ENCODE assay signal across 8 cellular contexts in the genomic region with DNA sequence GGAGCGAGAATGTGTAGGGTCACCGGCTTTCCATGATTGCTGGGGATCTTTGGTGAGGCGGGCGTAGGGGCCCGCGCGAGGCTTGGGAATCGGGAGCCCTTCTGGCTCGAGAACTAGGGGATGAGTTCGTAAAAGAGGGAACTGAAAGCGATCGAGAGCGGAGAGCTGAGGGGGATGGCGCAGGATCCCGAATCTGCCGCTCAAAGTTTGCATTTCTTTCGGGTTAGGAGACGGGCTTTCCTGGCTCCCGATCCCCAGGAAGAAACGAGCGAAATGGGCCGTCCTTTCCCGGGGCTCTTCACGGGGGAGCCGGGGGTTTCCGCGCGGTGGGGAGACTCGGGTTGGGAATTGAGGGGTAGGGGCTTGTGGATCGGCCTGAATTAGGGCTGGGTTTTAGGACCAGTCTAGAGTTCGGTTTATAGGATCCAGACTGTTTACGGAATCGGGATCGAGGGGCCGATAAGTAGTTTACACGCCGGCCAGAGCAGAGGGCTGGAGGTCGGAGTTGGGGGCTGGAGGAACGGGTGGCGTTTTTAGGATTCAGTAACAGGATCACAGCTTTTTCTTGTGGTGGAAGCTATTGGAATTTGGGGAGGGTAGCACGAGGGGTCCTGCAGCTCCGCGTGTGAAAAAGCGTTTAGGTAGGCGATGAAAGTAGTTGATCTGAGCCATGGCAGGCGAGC. TPM values are rescaled to one million over a fixed set of nuclear protein-coding genes. Genes with fewer than 3 reads are reported as not detected.
DNase-seq lines count a peak whose midpoint lies in the region; ATAC-seq, FAIRE-seq and TF ChIP-seq lines count a peak whose summit lies in the region.

No MANE protein-coding gene starts in this region.

- peaks cover 0 to 27% (median 15%) of the 10 kb centered on the region in 7 donors for H3K9me3 Mint-ChIP-seq in CD14-positive monocyte
- no peaks in the 10 kb centered on the region for H3K9me3 Mint-ChIP-seq in HFFc6
- no peaks in the 10 kb centered on the region for H3K9me3 Mint-ChIP-seq in brain

- H3K27me3 ChIP-seq in HepG2 (ENCODE audit: control insufficient read depth in 1 of 2, insufficient read depth in 2 of 2, low read length in 2 of 2) (peaks cover 6 to 81% of the 10 kb centered on the region in 2 experiments; a peak in 4 of 5 replicates), testis (no peaks in the 10 kb centered on the region)

- TF ChIP-seq CTCF in CD14-positive monocyte (IDR thresholded peaks at IDR 0.05) (no peak), HFFc6 (IDR thresholded peaks at IDR 0.05) (no peak), brain (conservative IDR thresholded peaks at IDR 0.05) (no peak), HepG2 (CRISPR knock-in tag; IDR thresholded peaks at IDR 0.05) (no peak), testis (IDR thresholded peaks at IDR 0.05) (no peak)

- FAIRE-seq in HepG2 (lab: Jason Lieb, UNC): no peak

- peak overlapping the region; percentile 28 to 69 (median 47); a peak in 5 of 6 replicates for H3K4me3 ChIP-seq in HepG2 (replicated peaks in 1 of 3; ENCODE audit: insufficient read depth in 1 of 3, low read depth in 2 of 3, low read length in 3 of 3)
- peak overlapping the region; percentile 61 to 71 for H3K4me3 ChIP-seq in testis

- in situ Hi-C loops in HepG2 (cut with HindIII; ENCODE audit: extremely low pct_ligation_motif_present, low pct_unique_long_range_greater_than_20kb): loop anchor here (5.0 kb wide), 1 partner anchor 181 kb away; no protein-coding TSS in a partner anchor

- DNase-seq in CD14-positive monocyte (ENCODE audit: low spot score): no peak
- no peak for DNase-seq in HFFc6
- no peak for DNase-seq in HepG2 (ENCODE audit: low spot score)
- DNase-seq in testis: no peak
- no peak for DNase-seq in NCI-H1436 (lab: John Stamatoyannopoulos, UW)
- DNase-seq in Kasumi-1 (lab: John Stamatoyannopoulos, UW): no peak

- H3K4me2 ChIP-seq in HepG2 (ENCODE audit: low read depth, low read length): peak overlapping the region; percentile 88

- CTCF ChIA-PET in HepG2 (lab: Yijun Ruan, JAX; ENCODE audit: low intra/inter-chr PET ratio, low total read pairs): no interaction called here

- TF ChIP-seq POLR2A in HepG2 (IDR thresholded peaks at IDR 0.05; ENCODE audit: insufficient read depth in 1 of 2, low read depth in 2 of 2, low read length in 2 of 2) (no peak), testis (IDR thresholded peaks at IDR 0.05) (no peak)

- H3K9ac ChIP-seq in HepG2 (ENCODE audit: insufficient read depth, low read depth, low read length): no peak overlapping the region

- ATAC-seq in HepG2: peak; percentile 5; the same call in 1 of the 3 replicates
- ATAC-seq in activated CD4-positive, CD25-positive, alpha-beta regulatory T cell treated with anti-CD3 and anti-CD28 coated beads, Interleukin-2, amount 50 U/mL, for 24 hours: no peak

- TF ChIP-seq EP300 in HepG2 (IDR thresholded peaks at IDR 0.05; ENCODE audit: low read depth in 2 of 2, low read length in 2 of 2) (no peak), HepG2 (CRISPR knock-in tag; IDR thresholded peaks at IDR 0.05; ENCODE audit: borderline replicate concordance) (no peak)

- no peak overlapping the region for H3K27ac ChIP-seq in HepG2 (ENCODE audit: extremely low read length, insufficient read depth, low read length)
- H3K27ac ChIP-seq in testis: peak overlapping the region; percentile 87 to 93

- H3K4me1 ChIP-seq in HepG2 (ENCODE audit: insufficient read depth, low read length) (peaks cover 18% of the 10 kb centered on the region), testis (peaks cover 28% of the 10 kb centered on the region)

- H3K9me3 ChIP-seq in HepG2 (ENCODE audit: low read length): no peaks in the 10 kb centered on the region
- no peaks in the 10 kb centered on the region for H3K9me3 ChIP-seq in testis

- peak overlapping the region; percentile 81 to 95 for H3K4me3 Mint-ChIP-seq in CD14-positive monocyte
- H3K4me3 Mint-ChIP-seq in HFFc6: peak overlapping the region; percentile 85
- H3K4me3 Mint-ChIP-seq in brain: peak overlapping the region; percentile 96 to 100 (median 99)

- no peaks in the 10 kb centered on the region for H4K20me1 ChIP-seq in HepG2 (ENCODE audit: insufficient read depth, low read length)

- POLR2A ChIA-PET in HepG2 (lab: Yijun Ruan, JAX): no interaction called here

- no TSS peak for BruUV-seq in HepG2 (replicated peaks; lab: Mats Ljungman, UMichigan)

- intact Hi-C loops in CD14-positive monocyte (cut with micrococcal nuclease) (no loop called here), HepG2 (cut with micrococcal nuclease; ENCODE audit: unreplicated experiment) (loop anchor here (10.0 kb wide), 1 partner anchor 59 kb away; no protein-coding TSS in a partner anchor), testis (cut with DNase I; ENCODE audit: low total_unique reads) (loop anchor here (5.0 kb wide), 2 partner anchors 61 to 176 kb away; no protein-coding TSS in a partner anchor)

- H2AFZ ChIP-seq in HepG2 (ENCODE audit: low read length): no peak overlapping the region

- H3K27me3 Mint-ChIP-seq in CD14-positive monocyte (ENCODE audit: low read depth in 3 of 3) (peaks cover 78 to 92% (median 80%) of the 10 kb centered on the region in 3 donors), HFFc6 (ENCODE audit: insufficient read depth) (peaks cover 48% of the 10 kb centered on the region), brain (peaks cover 10% of the 10 kb centered on the region)

- H3K36me3 Mint-ChIP-seq in CD14-positive monocyte (peaks cover 0 to 18% of the 10 kb centered on the region in 2 donors), HFFc6 (ENCODE audit: low read depth) (no peaks in the 10 kb centered on the region), brain (no peaks in the 10 kb centered on the region)

- peaks cover 18% of the 10 kb centered on the region for H3K4me1 Mint-ChIP-seq in CD14-positive monocyte
- peaks cover 7% of the 10 kb centered on the region; the same call in 1 of the 2 replicates for H3K4me1 Mint-ChIP-seq in HFFc6 (ENCODE audit: low read depth)
- H3K4me1 Mint-ChIP-seq in brain: peaks cover 65% of the 10 kb centered on the region

- no peak for TF ChIP-seq RAD21 in HepG2 (CRISPR knock-in tag; IDR thresholded peaks at IDR 0.05)

- peak overlapping the region in 1 of 7 donors; percentile 54 for H3K27ac Mint-ChIP-seq in CD14-positive monocyte
- H3K27ac Mint-ChIP-seq in HFFc6: no peak overlapping the region
- peak overlapping the region; percentile 97 to 99 (median 98) for H3K27ac Mint-ChIP-seq in brain

- 33% methylated on average over 42 of the region's 46 CpGs for WGBS in HepG2 (ENCODE audit: low lambda C conversion rate)
- 1% methylated on average over 28 to 46 of the region's 46 CpGs for WGBS in testis, 2 donors

- H3K36me3 ChIP-seq in HepG2 (replicated peaks in 1 of 2; ENCODE audit: control insufficient read depth in 1 of 2, insufficient read depth in 2 of 2, low read length in 2 of 2): no peaks in the 10 kb centered on the region
- no peaks in the 10 kb centered on the region for H3K36me3 ChIP-seq in testis (ENCODE audit: low read depth, missing control alignments)

- no peaks in the 10 kb centered on the region for H3K79me2 ChIP-seq in HepG2 (ENCODE audit: insufficient read depth, low read length)

RNA-seq across cellular contexts. Expression of a gene that starts 1.3 kb away (rescaled TPM):
- polyA plus RNA-seq in CD14-positive monocyte (not detected), brain (ENCODE audit: insufficient read depth, low read depth, low replicate concordance) (6.4 TPM), HepG2 (2011; rRNA removed) (not detected in 2 replicates), testis (ENCODE audit: insufficient read depth, low read depth, low replicate concordance) (10.4 TPM)
- total RNA-seq in HFFc6 (2021; fragmentation: NEBNext Ultra II Directional; extraction: Animal tissue kit (Norgen Biotek cat#: 25700)): under 1 TPM in 1 of 6 experiments, not detected in 5; 0.10 TPM
- total RNA-seq in HepG2 (2016; rRNA removed; fragmentation: Illumina TruSeq; extraction: Trizol) (not detected in 2 replicates), testis (1 to 10 TPM; 5.5 to 7.3 TPM)
- not detected in 2 replicates for total RNA-seq in HepG2 (2016; cell fraction: cytosol; rRNA removed; fragmentation: Illumina TruSeq; extraction: Trizol; ENCODE audit: low read depth)
- total RNA-seq in HepG2 (2016; cell fraction: insoluble cytoplasmic fraction; rRNA removed; fragmentation: Illumina TruSeq; extraction: Trizol): not detected in 2 replicates
- total RNA-seq in HepG2 (2016; cell fraction: membrane; rRNA removed; fragmentation: Illumina TruSeq; extraction: Trizol): not detected in 2 replicates
- not detected in 2 replicates for total RNA-seq in HepG2 (2016; cell fraction: nucleus; rRNA removed; fragmentation: Illumina TruSeq; extraction: Trizol)
- not detected in 2 replicates for polyA plus RNA-seq in HepG2 (2011; cell fraction: cytosol; rRNA removed)
- not detected in 2 replicates for polyA plus RNA-seq in HepG2 (2011; cell fraction: nucleus; rRNA removed)
- polyA plus RNA-seq in HepG2 (2012): not detected in 2 replicates
- not detected in 2 replicates for polyA plus RNA-seq in HepG2 (2016; cell fraction: cytosol; fragmentation: Illumina TruSeq; extraction: Trizol; ENCODE audit: low read depth)
- polyA plus RNA-seq in HepG2 (2016; cell fraction: insoluble cytoplasmic fraction; fragmentation: Illumina TruSeq; extraction: Trizol; ENCODE audit: low read depth): not detected in 2 replicates
- polyA plus RNA-seq in HepG2 (2016; cell fraction: membrane; fragmentation: Illumina TruSeq; extraction: Trizol; ENCODE audit: low read depth): not detected in 2 replicates
- not detected in 2 replicates for polyA plus RNA-seq in HepG2 (2016; cell fraction: nucleus; fragmentation: Illumina TruSeq; extraction: Trizol; ENCODE audit: insufficient read depth, low read depth)
- not detected in 2 replicates for polyA minus RNA-seq in HepG2 (2011; rRNA and poly(A)+ RNA removed; ENCODE audit: low replicate concordance)
- polyA minus RNA-seq in HepG2 (2011; cell fraction: cytosol; rRNA and poly(A)+ RNA removed): not detected in 2 replicates
- not detected in 2 replicates for polyA minus RNA-seq in HepG2 (2011; cell fraction: nucleus; rRNA and poly(A)+ RNA removed)

RNA-seq across cellular contexts. Expression of a gene that starts 54.4 kb away (rescaled TPM):
- 10 to 100 TPM; 55.7 to 57.7 TPM for polyA plus RNA-seq in CD14-positive monocyte
- total RNA-seq in HFFc6 (2021; fragmentation: NEBNext Ultra II Directional; extraction: Animal tissue kit (Norgen Biotek cat#: 25700)): 10 to 100 TPM; 14.9 to 24.3 (median 20.7) TPM
- 24.8 TPM for polyA plus RNA-seq in brain (ENCODE audit: insufficient read depth, low read depth, low replicate concordance)
- 14.0 and 14.2 TPM in 2 replicates for total RNA-seq in HepG2 (2016; rRNA removed; fragmentation: Illumina TruSeq; extraction: Trizol)
- 5.2 and 7.3 TPM in 2 replicates for total RNA-seq in HepG2 (2016; cell fraction: cytosol; rRNA removed; fragmentation: Illumina TruSeq; extraction: Trizol; ENCODE audit: low read depth)
- 14.1 and 16.1 TPM in 2 replicates for total RNA-seq in HepG2 (2016; cell fraction: insoluble cytoplasmic fraction; rRNA removed; fragmentation: Illumina TruSeq; extraction: Trizol)
- total RNA-seq in HepG2 (2016; cell fraction: membrane; rRNA removed; fragmentation: Illumina TruSeq; extraction: Trizol): 11.0 and 12.9 TPM in 2 replicates
- 11.0 and 11.8 TPM in 2 replicates for total RNA-seq in HepG2 (2016; cell fraction: nucleus; rRNA removed; fragmentation: Illumina TruSeq; extraction: Trizol)
- 10.0 and 11.8 TPM in 2 replicates for polyA plus RNA-seq in HepG2 (2011; rRNA removed)
- 12.9 and 14.2 TPM in 2 replicates for polyA plus RNA-seq in HepG2 (2011; cell fraction: cytosol; rRNA removed)
- 12.0 TPM in 2 replicates for polyA plus RNA-seq in HepG2 (2011; cell fraction: nucleus; rRNA removed)
- 8.4 and 10.1 TPM in 2 replicates for polyA plus RNA-seq in HepG2 (2012)
- polyA plus RNA-seq in HepG2 (2016; cell fraction: cytosol; fragmentation: Illumina TruSeq; extraction: Trizol; ENCODE audit: low read depth): 4.6 and 6.0 TPM in 2 replicates
- 12.6 and 16.7 TPM in 2 replicates for polyA plus RNA-seq in HepG2 (2016; cell fraction: insoluble cytoplasmic fraction; fragmentation: Illumina TruSeq; extraction: Trizol; ENCODE audit: low read depth)
- 7.0 and 10.1 TPM in 2 replicates for polyA plus RNA-seq in HepG2 (2016; cell fraction: membrane; fragmentation: Illumina TruSeq; extraction: Trizol; ENCODE audit: low read depth)
- polyA plus RNA-seq in HepG2 (2016; cell fraction: nucleus; fragmentation: Illumina TruSeq; extraction: Trizol; ENCODE audit: insufficient read depth, low read depth): 16.2 and 19.0 TPM in 2 replicates
- polyA minus RNA-seq in HepG2 (2011; rRNA and poly(A)+ RNA removed; ENCODE audit: low replicate concordance): 4.5 and 7.8 TPM in 2 replicates
- polyA minus RNA-seq in HepG2 (2011; cell fraction: cytosol; rRNA and poly(A)+ RNA removed): 2.6 and 3.8 TPM in 2 replicates
- 8.1 and 9.7 TPM in 2 replicates for polyA minus RNA-seq in HepG2 (2011; cell fraction: nucleus; rRNA and poly(A)+ RNA removed)
- 10 to 100 TPM; 15.1 to 17.2 TPM for total RNA-seq in testis
- 17.7 TPM for polyA plus RNA-seq in testis (ENCODE audit: insufficient read depth, low read depth, low replicate concordance)

Comparison
In these comparisons a context has a peak if more than half of its experiments do, and no peak if none do; other contexts are left out.
1. intact Hi-C loops: an anchor here in HepG2 (10.0 kb wide) and testis (5.0 kb wide); none called in CD14-positive monocyte.